8 cellular contexts compared by ENCODE assay signal in the genomic region with DNA sequence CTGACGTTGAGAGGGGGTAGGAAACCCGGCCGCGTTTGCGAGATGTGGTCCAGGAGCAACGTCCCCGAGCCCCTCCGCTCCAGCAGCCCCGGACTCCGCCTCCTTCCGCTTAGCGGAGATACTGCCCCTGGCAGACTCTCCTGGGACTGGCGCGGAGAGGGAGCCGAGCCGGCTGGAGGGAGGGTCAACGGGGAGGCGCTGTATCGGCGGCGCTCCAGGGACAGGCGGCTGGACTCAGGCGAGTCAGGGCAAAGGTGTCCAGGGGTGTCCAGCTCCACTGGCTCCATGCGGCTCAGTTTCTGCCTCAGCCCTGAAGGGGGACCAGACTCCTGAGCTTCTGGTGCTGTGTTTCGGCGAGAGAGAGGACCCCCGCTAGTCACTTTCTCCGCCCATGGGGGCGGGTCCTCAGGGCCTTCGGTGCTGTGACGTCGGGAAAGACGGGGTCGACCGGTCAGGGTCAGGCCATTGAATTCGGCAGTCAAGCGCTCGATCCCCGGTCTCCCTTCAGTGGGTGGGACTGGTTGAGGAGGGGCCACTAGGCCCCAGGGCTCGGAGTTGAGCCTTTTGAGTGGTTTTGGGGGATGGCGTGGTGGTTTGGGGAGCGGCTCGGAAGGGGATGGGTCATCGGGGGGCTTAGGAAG. TPM values are rescaled to one million over a fixed set of nuclear protein-coding genes. Genes with fewer than 3 reads are reported as not detected.
DNase-seq lines count a peak whose midpoint lies in the region; ATAC-seq, FAIRE-seq and TF ChIP-seq lines count a peak whose summit lies in the region.

No MANE protein-coding gene starts in this region.

- TF ChIP-seq CTCF in CD14-positive monocyte (IDR thresholded peaks at IDR 0.05): peak; percentile 20

- H3K4me1 Mint-ChIP-seq in CD14-positive monocyte: peaks cover 84% of the 10 kb centered on the region

- peak overlapping the region in 4 of 7 donors; percentile 30 to 66 (median 48) for H3K27ac Mint-ChIP-seq in CD14-positive monocyte

- H3K36me3 ChIP-seq in SJSA1: no peaks in the 10 kb centered on the region

- H3K27ac ChIP-seq in SJSA1: peak overlapping the region; percentile 37; the same call in 1 of the 2 replicates
- H3K27ac ChIP-seq in right cardiac atrium (ENCODE audit: low read length): peak overlapping the region; percentile 85

- intact Hi-C loops in CD14-positive monocyte (cut with micrococcal nuclease): loop anchor here (5.0 to 10.0 kb wide), 3 partner anchors 37 to 96 kb away; partner anchors contain the start of genes PEX11B (in 1 of the 2) and TXNIP (in 1 of the 2)
- intact Hi-C loops in right cardiac atrium (cut with DNase I): loop anchor here in 1 of 4 donors (10.0 kb wide), 1 partner anchor 66 kb away; no protein-coding TSS in a partner anchor

- no peaks in the 10 kb centered on the region for H3K9me3 ChIP-seq in SJSA1 (replicated peaks)
- H3K9me3 ChIP-seq in right cardiac atrium (ENCODE audit: control insufficient read depth, low read length): no peaks in the 10 kb centered on the region

- peak; percentile 58 for DNase-seq in CD14-positive monocyte (ENCODE audit: low spot score)
- peak; percentile 62 for DNase-seq in HTR-8/SVneo (ENCODE audit: insufficient read length, low spot score)
- DNase-seq in SJSA1 (ENCODE audit: low read depth in 1 of 2, low spot score in 2 of 2): peak; percentile 83 to 85
- peak in 54 of 58 donors; percentile 7 to 83 (median 70) for DNase-seq in anterior cingulate cortex (lab: John Stamatoyannopoulos, UW)
- DNase-seq in right cardiac atrium: peak; percentile 88 to 96 (median 94)
- DNase-seq in pons (ENCODE audit: low spot score): peak; percentile 50
- DNase-seq in DMS 273 (lab: John Stamatoyannopoulos, UW; ENCODE audit: unreplicated experiment): no peak

- 1% methylated on average over 44 of the region's 44 CpGs for WGBS in right cardiac atrium

- ATAC-seq in right cardiac atrium: peak; percentile 58 to 66
- no peak for ATAC-seq in GM21360 (IDR thresholded peaks at IDR 0.05; ENCODE audit: unreplicated experiment)

- peaks cover 0 to 8% (median 0%) of the 10 kb centered on the region in 7 donors for H3K9me3 Mint-ChIP-seq in CD14-positive monocyte

- H3K4me1 ChIP-seq in SJSA1 (replicated peaks): peaks cover 64% of the 10 kb centered on the region
- peaks cover 10% of the 10 kb centered on the region for H3K4me1 ChIP-seq in right cardiac atrium (ENCODE audit: control insufficient read depth, insufficient read depth, low read length)

- H3K36me3 Mint-ChIP-seq in CD14-positive monocyte: peaks cover 1 to 3% of the 10 kb centered on the region in 2 donors

- H3K4me3 ChIP-seq in SJSA1 (peak overlapping the region; percentile 58), right cardiac atrium (ENCODE audit: low read length) (peak overlapping the region; percentile 68)

- FAIRE-seq in HTR-8/SVneo (lab: Jason Lieb, UNC): no peak

- peak overlapping the region; percentile 91 to 97 for H3K4me3 Mint-ChIP-seq in CD14-positive monocyte

- H3K27me3 Mint-ChIP-seq in CD14-positive monocyte (ENCODE audit: low read depth in 3 of 3): peaks cover 30 to 37% (median 31%) of the 10 kb centered on the region in 3 donors

- H3K27me3 ChIP-seq in SJSA1 (replicated peaks) (no peaks in the 10 kb centered on the region), right cardiac atrium (ENCODE audit: control insufficient read depth, insufficient read depth) (no peaks in the 10 kb centered on the region)

RNA-seq across cellular contexts. Expression of gene LIX1L, which starts 2.8 kb away (rescaled TPM):
- 1 to 10 TPM; 6.3 to 8.5 TPM for polyA plus RNA-seq in CD14-positive monocyte
- 24.3 and 34.1 TPM in 2 replicates for total RNA-seq in SJSA1 (2014; rRNA removed; shearing (Covaris generic))
- 10 to 100 TPM; 25.4 to 39.2 (median 28.4) TPM for total RNA-seq in right cardiac atrium
- polyA plus RNA-seq in right cardiac atrium: 11.9 TPM

RNA-seq across cellular contexts. Expression of gene ANKRD34A, which starts 3.8 kb away (rescaled TPM):
- polyA plus RNA-seq in CD14-positive monocyte: not detected
- total RNA-seq in SJSA1 (2014; rRNA removed; shearing (Covaris generic)): 0.13 TPM in 1 of 2 replicates, not detected in the other
- total RNA-seq in right cardiac atrium: 1 to 10 TPM; 1.7 to 3.9 (median 3.7) TPM
- polyA plus RNA-seq in right cardiac atrium: 1.8 TPM

RNA-seq across cellular contexts. Expression of gene POLR3GL, which starts 3.9 kb away (rescaled TPM):
- polyA plus RNA-seq in CD14-positive monocyte (10 to 100 TPM; 36.2 to 39.0 TPM), right cardiac atrium (94.7 TPM)
- total RNA-seq in SJSA1 (2014; rRNA removed; shearing (Covaris generic)): 13.9 and 22.8 TPM in 2 replicates
- total RNA-seq in right cardiac atrium: 10 to 100 TPM; 51.4 to 54.4 (median 52.5) TPM

RNA-seq across cellular contexts. Expression of gene RBM8A, which starts 33.3 kb away (rescaled TPM):
- polyA plus RNA-seq in CD14-positive monocyte: 100 to 1,000 TPM in 1 of 2 donors, 10 to 100 TPM in 1; 91.5 to 115 TPM
- total RNA-seq in SJSA1 (2014; rRNA removed; shearing (Covaris generic)): 285 and 828 TPM in 2 replicates
- total RNA-seq in right cardiac atrium: 10 to 100 TPM; 68.6 to 94.5 (median 74.4) TPM
- 64.1 TPM for polyA plus RNA-seq in right cardiac atrium

RNA-seq across cellular contexts. Expression of gene TXNIP, which starts 35.8 kb away (rescaled TPM):
- 100 to 1,000 TPM; 640 to 844 TPM for polyA plus RNA-seq in CD14-positive monocyte
- 57.4 and 82.5 TPM in 2 replicates for total RNA-seq in SJSA1 (2014; rRNA removed; shearing (Covaris generic))
- 100 to 1,000 TPM; 548 to 806 (median 632) TPM for total RNA-seq in right cardiac atrium
- polyA plus RNA-seq in right cardiac atrium: 943 TPM
